ENCODE assay signal across 14 cellular contexts in genomic region chr2:28286678-28287077, GRCh38.
DNase-seq lines count a peak whose midpoint lies in the region; ATAC-seq and TF ChIP-seq lines count a peak whose summit lies in the region.
"Had no signal": no experiment of that assay in that cellular context is flagged by ENCODE, and none has a peak within 500 bp of the region (broad histone marks: within the 10 kb centered on the region; RNA-seq: fewer than 3 reads in every experiment).

No MANE protein-coding gene starts in this region.

- H3K4me1 ChIP-seq in stomach (peaks cover 0 to 12% (median 3%) of the 10 kb centered on the region in 4 donors), testis (no peaks in the 10 kb centered on the region)

- TF ChIP-seq POLR2A in stomach (IDR thresholded peaks at IDR 0.05) (no peak), testis (IDR thresholded peaks at IDR 0.05) (no peak)

- TF ChIP-seq EP300 in stomach (IDR thresholded peaks at IDR 0.05) = no peak

- H3K9me3 Mint-ChIP-seq in brain = no peaks in the 10 kb centered on the region
- H3K9me3 Mint-ChIP-seq: activated naive CD4-positive, alpha-beta T cell treated with anti-CD3 and anti-CD28 coated beads, Interleukin-2, amount 50 U/mL, for 72 hours; T-helper 2 cell treated with Interferon-gamma antibody and Interleukin-4, amounts not matched to agents 5 μg/mL and 100 μg/mL, for 36 hours had no signal

- no peaks in the 10 kb centered on the region for H3K36me3 Mint-ChIP-seq in brain

- ATAC-seq in HG02763 (IDR thresholded peaks at IDR 0.05; ENCODE audit: unreplicated experiment) (no peak), HG02938 (IDR thresholded peaks at IDR 0.05; ENCODE audit: unreplicated experiment) (no peak)
- ATAC-seq: activated naive CD4-positive, alpha-beta T cell treated with anti-CD3 and anti-CD28 coated beads, Interleukin-2, amount 50 U/mL, for 72 hours had no signal

- DNase-seq in HCEC 1CT (peak; percentile 42), kidney tubule cell (ENCODE audit: low spot score) (peak; percentile 20), stomach (no peak), testis (no peak)
- DNase-seq: activated CD4-positive, alpha-beta T cell treated with anti-CD3 and anti-CD28 coated beads for 48 hours; heart right ventricle; NCI-H1417; NCI-H446 had no signal

- H3K9me3 ChIP-seq in stomach (no peaks in the 10 kb centered on the region), testis (no peaks in the 10 kb centered on the region)
- H3K9me3 ChIP-seq: heart right ventricle had no signal

- H3K36me3 ChIP-seq in stomach = no peaks in the 10 kb centered on the region
- no peaks in the 10 kb centered on the region for H3K36me3 ChIP-seq in testis (ENCODE audit: low read depth, missing control alignments)
- H3K36me3 ChIP-seq: heart right ventricle had no signal

- H3K27ac ChIP-seq in stomach = peak overlapping the region in 4 of 5 donors; percentile 43 to 62 (median 48)
- no peak overlapping the region for H3K27ac ChIP-seq in testis
- H3K27ac ChIP-seq: C4-2B, heart right ventricle had no signal

- no peak overlapping the region for H3K4me3 Mint-ChIP-seq in brain
- H3K4me3 Mint-ChIP-seq: T-helper 2 cell treated with Interferon-gamma antibody and Interleukin-4, amounts not matched to agents 5 μg/mL and 100 μg/mL, for 36 hours had no signal

- WGBS in stomach, 5 donors = 66 to 86% (median 81%) methylated on average over 5 of the region's 5 CpGs
- 69 to 72% methylated on average over 5 of the region's 5 CpGs for WGBS in testis, 2 donors

- no peak overlapping the region for H3K4me3 ChIP-seq in stomach
- H3K4me3 ChIP-seq in testis = no peak overlapping the region
- H3K4me3 ChIP-seq: heart right ventricle had no signal

- peaks cover 5% of the 10 kb centered on the region for H3K4me1 Mint-ChIP-seq in brain

- H3K27me3 Mint-ChIP-seq in brain = peaks cover 3% of the 10 kb centered on the region

- H3K27me3 ChIP-seq in stomach = no peaks in the 10 kb centered on the region
- no peaks in the 10 kb centered on the region for H3K27me3 ChIP-seq in testis
- H3K27me3 ChIP-seq: heart right ventricle had no signal

- TF ChIP-seq CTCF in brain (conservative IDR thresholded peaks at IDR 0.05) (no peak), stomach (IDR thresholded peaks at IDR 0.05) (no peak), testis (IDR thresholded peaks at IDR 0.05) (no peak)

- intact Hi-C loops in stomach (cut with DNase I; ENCODE audit: low total_unique reads) (no loop called here), testis (cut with DNase I; ENCODE audit: low total_unique reads) (no loop called here)

- H3K27ac Mint-ChIP-seq in brain = peak overlapping the region in 4 of 5 experiments; percentile 25 to 75 (median 34)
- H3K27ac Mint-ChIP-seq: activated naive CD4-positive, alpha-beta T cell treated with anti-CD3 and anti-CD28 coated beads, Interleukin-2, amount 50 U/mL, for 72 hours had no signal

Comparison
In these comparisons a context has a peak if more than half of its experiments do, and no peak if none do; other contexts are left out.
1. DNase-seq: peak in HCEC 1CT (single experiment) and kidney tubule cell (single experiment); none in stomach (single experiment) and testis (single experiment).
2. H3K27ac ChIP-seq: peak in stomach (4 of 5); none in testis (0 of 2).